ENCODE assay signal across 8 cellular contexts in the genomic region with DNA sequence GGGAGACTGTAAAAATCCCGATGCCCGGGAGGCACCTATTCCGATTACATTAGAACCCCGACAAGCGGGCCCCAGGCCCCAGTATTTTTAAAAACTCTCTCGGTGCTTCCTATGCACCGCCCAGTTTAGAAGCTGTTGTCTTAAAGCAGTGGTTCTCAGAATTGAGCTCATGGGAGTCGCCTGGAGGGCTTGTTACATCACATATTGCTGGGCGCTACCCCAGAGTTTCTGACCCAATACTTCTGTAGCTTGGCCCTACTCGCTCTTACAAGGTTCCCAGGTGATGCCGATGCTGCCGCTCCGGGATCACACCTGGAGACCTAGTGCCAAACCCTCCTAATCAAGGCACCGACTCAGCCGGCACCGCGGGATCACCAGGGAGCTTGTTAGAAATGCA. TPM values are rescaled to one million over a fixed set of nuclear protein-coding genes. Genes with fewer than 3 reads are reported as not detected.
DNase-seq lines count a peak whose midpoint lies in the region; ATAC-seq, FAIRE-seq and TF ChIP-seq lines count a peak whose summit lies in the region.

No MANE protein-coding gene starts in this region.

- FAIRE-seq in HTR-8/SVneo (lab: Jason Lieb, UNC): no peak

- DNase-seq in CD8-positive, alpha-beta memory T cell: no peak
- DNase-seq in MV-4-11 (lab: John Stamatoyannopoulos, UW) (peak; percentile 31), fibroblast of mammary gland (ENCODE audit: low read depth) (peak; percentile 48), HTR-8/SVneo (ENCODE audit: insufficient read length, low spot score) (no peak), NCI-H82 treated with DMSO at 0.1 percent for 48 hours (lab: John Stamatoyannopoulos, UW; ENCODE audit: unreplicated experiment) (no peak), cortex of kidney (lab: John Stamatoyannopoulos, UW) (no peak)

- H3K4me3 Mint-ChIP-seq in CD8-positive, alpha-beta memory T cell: peak overlapping the region in 6 of 7 donors; percentile 11 to 87 (median 54)

- H3K4me1 Mint-ChIP-seq in CD8-positive, alpha-beta memory T cell: peaks cover 10 to 17% (median 11%) of the 10 kb centered on the region in 3 donors

- H3K27ac Mint-ChIP-seq in CD8-positive, alpha-beta memory T cell: no peak overlapping the region

- peaks cover 0 to 10% (median 8%) of the 10 kb centered on the region in 5 donors for H3K9me3 Mint-ChIP-seq in CD8-positive, alpha-beta memory T cell

- peak overlapping the region; percentile 73 for H3K4me3 ChIP-seq in CD8-positive, alpha-beta memory T cell (ENCODE audit: low read length)
- H3K4me3 ChIP-seq in fibroblast of mammary gland (ENCODE audit: control insufficient read depth, low read depth, low read length) (no peak overlapping the region), skeletal muscle satellite cell (ENCODE audit: low read length) (no peak overlapping the region)

- H3K9me3 ChIP-seq in CD8-positive, alpha-beta memory T cell (ENCODE audit: low read length): no peaks in the 10 kb centered on the region
- H3K9me3 ChIP-seq in skeletal muscle satellite cell (replicated peaks; ENCODE audit: low read length): no peaks in the 10 kb centered on the region

- no peaks in the 10 kb centered on the region for H3K36me3 ChIP-seq in CD8-positive, alpha-beta memory T cell (ENCODE audit: insufficient read depth, low read length)
- H3K36me3 ChIP-seq in skeletal muscle satellite cell (ENCODE audit: insufficient read depth, low read length): no peaks in the 10 kb centered on the region

- CTCF ChIA-PET in CD8-positive, alpha-beta memory T cell (lab: Charles Lee): interaction anchor here (0.9 to 5.6 kb wide), 21 partner anchors 8 to 1499 kb away, joined by 3 to 72 read pairs (median 5); no protein-coding TSS in a partner anchor

- peaks cover 33 to 64% of the 10 kb centered on the region in 2 donors for H3K27me3 Mint-ChIP-seq in CD8-positive, alpha-beta memory T cell

- TF ChIP-seq CTCF in fibroblast of mammary gland (conservative IDR thresholded peaks at IDR 0.05; ENCODE audit: control insufficient read depth, insufficient read depth, low read depth, low read length): no peak

- peak overlapping the region; percentile 80 for H3K4me2 ChIP-seq in skeletal muscle satellite cell (ENCODE audit: low read length)

- peaks cover 12% of the 10 kb centered on the region for H3K4me1 ChIP-seq in CD8-positive, alpha-beta memory T cell (ENCODE audit: insufficient read depth, low read length)
- H3K4me1 ChIP-seq in skeletal muscle satellite cell (ENCODE audit: control insufficient read depth, insufficient read depth, low read length): peaks cover 7% of the 10 kb centered on the region

- peaks cover 23% of the 10 kb centered on the region for H3K27me3 ChIP-seq in CD8-positive, alpha-beta memory T cell (ENCODE audit: insufficient read depth, low read length, poor library complexity, severe bottlenecking)
- peaks cover 82% of the 10 kb centered on the region for H3K27me3 ChIP-seq in skeletal muscle satellite cell (ENCODE audit: control insufficient read depth, insufficient read depth, low read length)

- no peak overlapping the region for H3K9ac ChIP-seq in skeletal muscle satellite cell (ENCODE audit: low read depth, low read length)

- POLR2A ChIA-PET in CD8-positive, alpha-beta memory T cell (lab: Charles Lee): no interaction called here

- peak; percentile 8 for ATAC-seq in GM21737 (IDR thresholded peaks at IDR 0.05; ENCODE audit: unreplicated experiment)

- peaks cover 0 to 5% (median 0%) of the 10 kb centered on the region in 3 donors for H3K36me3 Mint-ChIP-seq in CD8-positive, alpha-beta memory T cell

- no peak overlapping the region for H3K27ac ChIP-seq in CD8-positive, alpha-beta memory T cell (ENCODE audit: low read depth, low read length)

RNA-seq across cellular contexts. Expression of a gene that starts 35.2 kb away (rescaled TPM):
- total RNA-seq in CD8-positive, alpha-beta memory T cell: not detected
- not detected for polyA plus RNA-seq in CD8-positive, alpha-beta memory T cell
- total RNA-seq in skeletal muscle satellite cell (2012; rRNA removed): not detected in 2 replicates

RNA-seq across cellular contexts. Expression of a gene that starts 53.6 kb away (rescaled TPM):
- total RNA-seq in CD8-positive, alpha-beta memory T cell: not detected
- not detected for polyA plus RNA-seq in CD8-positive, alpha-beta memory T cell
- 0.22 and 0.25 TPM in 2 replicates for total RNA-seq in skeletal muscle satellite cell (2012; rRNA removed)

Comparison
In these comparisons a context has a peak if more than half of its experiments do, and no peak if none do; other contexts are left out.
1. DNase-seq: peak in MV-4-11 (single experiment) and fibroblast of mammary gland (single experiment); none in CD8-positive, alpha-beta memory T cell (0 of 5), HTR-8/SVneo (single experiment), NCI-H82 treated with DMSO at 0.1 percent for 48 hours (single experiment) and cortex of kidney (single experiment).